8 cellular contexts compared by ENCODE assay signal in genomic region chr1:201481761-201482493, GRCh38. TPM values are rescaled to one million over a fixed set of nuclear protein-coding genes. Genes with fewer than 3 reads are reported as not detected.
DNase-seq lines count a peak whose midpoint lies in the region; ATAC-seq lines count a peak whose summit lies in the region.

No MANE protein-coding gene starts in this region.

- peaks cover 21% of the 10 kb centered on the region for H3K36me3 Mint-ChIP-seq in activated CD8-positive, alpha-beta T cell treated with anti-CD3 and anti-CD28 coated beads, Interleukin-2, amount 10 ng/mL, durations not matched to agents 7 days and 5 days (ENCODE audit: low read depth)

- no peaks in the 10 kb centered on the region for H3K9me3 Mint-ChIP-seq in activated CD8-positive, alpha-beta T cell treated with anti-CD3 and anti-CD28 coated beads, Interleukin-2, amount 10 ng/mL, durations not matched to agents 7 days and 5 days (ENCODE audit: insufficient read depth)

- DNase-seq in CD1c-positive myeloid dendritic cell (ENCODE audit: extremely low spot score): peak; percentile 81
- DNase-seq in NCI-H774 (lab: John Stamatoyannopoulos, UW): peak; percentile 56
- DNase-seq in activated CD8-positive, alpha-beta T cell treated with anti-CD3 and anti-CD28 coated beads, Interleukin-2, amount 10 ng/mL, durations not matched to agents 7 days and 5 days: peak; percentile 88
- DNase-seq in effector CD8-positive, alpha-beta T cell (lab: John Stamatoyannopoulos, UW): peak; percentile 60
- DNase-seq in medulla oblongata (ENCODE audit: extremely low spot score): peak; percentile 90
- DNase-seq in stimulated activated CD8-positive, alpha-beta memory T cell treated with anti-CD3 and anti-CD28 coated beads, Interleukin-12 subunit alpha, Interleukin-12 subunit beta, amount 100 ng/mL, for 24 hours (ENCODE audit: extremely low read depth): peak; percentile 51

- POLR2A ChIA-PET in activated CD8-positive, alpha-beta T cell treated with anti-CD3 and anti-CD28 coated beads, Interleukin-2, amount 10 ng/mL, durations not matched to agents 7 days and 5 days (lab: Charles Lee): interaction anchor here (0.6 to 3.3 kb wide), 12 partner anchors 12 to 55 kb away, joined by 3 to 17 read pairs (median 4); partner anchors contain the start of genes CSRP1 and PHLDA3

- ATAC-seq in GM19372 (IDR thresholded peaks at IDR 0.05; ENCODE audit: low read depth, unreplicated experiment): peak; percentile 77
- ATAC-seq in HG03460 (IDR thresholded peaks at IDR 0.05; ENCODE audit: unreplicated experiment): peak; percentile 59
- peak; percentile 83 for ATAC-seq in activated CD8-positive, alpha-beta T cell treated with anti-CD3 and anti-CD28 coated beads, Interleukin-2, amount 10 ng/mL, durations not matched to agents 7 days and 5 days

- H3K4me1 Mint-ChIP-seq in activated CD8-positive, alpha-beta T cell treated with anti-CD3 and anti-CD28 coated beads, Interleukin-2, amount 10 ng/mL, durations not matched to agents 7 days and 5 days (ENCODE audit: low read depth): peaks cover 35% of the 10 kb centered on the region

- H3K27me3 Mint-ChIP-seq in activated CD8-positive, alpha-beta T cell treated with anti-CD3 and anti-CD28 coated beads, Interleukin-2, amount 10 ng/mL, durations not matched to agents 7 days and 5 days (ENCODE audit: low read depth): peaks cover 16% of the 10 kb centered on the region

- CTCF ChIA-PET in activated CD8-positive, alpha-beta T cell treated with anti-CD3 and anti-CD28 coated beads, Interleukin-2, amount 10 ng/mL, durations not matched to agents 7 days and 5 days (lab: Charles Lee): interaction anchor here (0.7 to 7.7 kb wide), 29 partner anchors 9 to 227 kb away, joined by 3 to 373 read pairs (median 6); partner anchors contain the start of genes CSRP1 and PHLDA3

- no peak overlapping the region for H3K27ac Mint-ChIP-seq in activated CD8-positive, alpha-beta T cell treated with anti-CD3 and anti-CD28 coated beads, Interleukin-2, amount 10 ng/mL, durations not matched to agents 7 days and 5 days

- peak overlapping the region; percentile 74 for H3K4me3 Mint-ChIP-seq in activated CD8-positive, alpha-beta T cell treated with anti-CD3 and anti-CD28 coated beads, Interleukin-2, amount 10 ng/mL, durations not matched to agents 7 days and 5 days

RNA-seq across cellular contexts. Expression of gene PHLDA3, which starts 12.9 kb away (rescaled TPM):
- total RNA-seq in activated CD8-positive, alpha-beta T cell treated with anti-CD3 and anti-CD28 coated beads, Interleukin-2, amount 10 ng/mL, durations not matched to agents 7 days and 5 days: 10 to 100 TPM; 17.3 to 18.7 TPM

RNA-seq across cellular contexts. Expression of gene CSRP1, which starts 25.0 kb away (rescaled TPM):
- total RNA-seq in activated CD8-positive, alpha-beta T cell treated with anti-CD3 and anti-CD28 coated beads, Interleukin-2, amount 10 ng/mL, durations not matched to agents 7 days and 5 days: 10 to 100 TPM; 78.7 to 80.9 TPM

RNA-seq across cellular contexts. Expression of gene NAV1, which starts 57.0 kb away (rescaled TPM):
- 1 to 10 TPM; 1.1 to 1.9 TPM for total RNA-seq in activated CD8-positive, alpha-beta T cell treated with anti-CD3 and anti-CD28 coated beads, Interleukin-2, amount 10 ng/mL, durations not matched to agents 7 days and 5 days

Comparison
In these comparisons a context has a peak if more than half of its experiments do, and no peak if none do; other contexts are left out.
1. Peak in every context shown above with its lines: DNase-seq and ATAC-seq.